In the genomic region with DNA sequence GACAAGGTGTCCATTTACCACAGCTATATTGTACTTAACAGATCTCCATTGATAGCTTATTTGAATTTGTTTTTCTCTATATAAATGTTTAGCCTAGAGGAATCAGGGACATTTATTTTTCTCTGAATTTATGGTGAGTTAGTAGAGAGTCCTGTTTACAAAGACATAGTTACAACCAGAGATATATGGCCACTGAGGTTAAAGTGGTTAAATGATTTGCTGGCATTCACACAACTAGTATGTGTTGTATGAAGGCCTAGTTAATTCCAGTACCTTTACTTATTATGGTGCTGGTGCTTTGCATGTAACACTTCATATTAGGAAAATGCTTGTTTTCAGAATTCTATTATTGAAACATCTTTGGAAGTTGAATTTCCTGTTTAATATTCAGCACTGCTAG, we compare ENCODE assay signal across 4 cellular contexts. TPM values are rescaled to one million over a fixed set of nuclear protein-coding genes. Genes with fewer than 3 reads are reported as not detected.
DNase-seq lines count a peak whose midpoint lies in the region; ATAC-seq and TF ChIP-seq lines count a peak whose summit lies in the region.
"Not testable (repeated sequence)": the region's sequence is repeated elsewhere in the genome, so short reads cannot be mapped to it uniquely, and the experiment has no call there.

No MANE protein-coding gene starts in this region.

- not testable (repeated sequence) for TF ChIP-seq CTCF in PC-3 (conservative IDR thresholded peaks at IDR 0.05; ENCODE audit: low read depth, low read length)

- not testable (repeated sequence) for H2AFZ ChIP-seq in PC-3 (ENCODE audit: low read length)

- not testable (repeated sequence) for H3K4me1 Mint-ChIP-seq in activated T-cell treated with anti-CD3 and anti-CD28 coated beads, Interleukin-2, amount 50 U/mL, for 72 hours (ENCODE audit: low read depth); activated T-helper 17 cell treated with anti-CD3 and anti-CD28 coated beads, Interleukin-2, amount 50 U/mL, for 72 hours; stimulated activated effector memory CD8-positive, alpha-beta T cell treated with anti-CD3 and anti-CD28 coated beads, Interleukin-12 subunit alpha, Interleukin-12 subunit beta, amount 100 ng/mL, for 72 hours

- H3K9me3 Mint-ChIP-seq in activated T-cell treated with anti-CD3 and anti-CD28 coated beads, Interleukin-2, amount 50 U/mL, for 72 hours; activated T-helper 17 cell treated with anti-CD3 and anti-CD28 coated beads, Interleukin-2, amount 50 U/mL, for 72 hours; stimulated activated effector memory CD8-positive, alpha-beta T cell treated with anti-CD3 and anti-CD28 coated beads, Interleukin-12 subunit alpha, Interleukin-12 subunit beta, amount 100 ng/mL, for 72 hours: not testable (repeated sequence)

- H3K4me1 ChIP-seq in PC-3 (ENCODE audit: insufficient read depth, low read length) = not testable (repeated sequence)

- not testable (repeated sequence) for H3K27me3 Mint-ChIP-seq in activated T-cell treated with anti-CD3 and anti-CD28 coated beads, Interleukin-2, amount 50 U/mL, for 72 hours (ENCODE audit: low read depth); activated T-helper 17 cell treated with anti-CD3 and anti-CD28 coated beads, Interleukin-2, amount 50 U/mL, for 72 hours

- not testable (repeated sequence) for BruUV-seq in PC-3 (replicated peaks; lab: Mats Ljungman, UMichigan)

- H3K79me2 ChIP-seq in PC-3 (ENCODE audit: low read length) = not testable (repeated sequence)

- not testable (repeated sequence) for H3K4me2 ChIP-seq in PC-3 (ENCODE audit: low read length)

- not testable (repeated sequence) for H3K4me3 ChIP-seq in PC-3 (ENCODE audit: low read length)

- H3K9ac ChIP-seq in PC-3 (ENCODE audit: low read length) = not testable (repeated sequence)

- H3K9me2 ChIP-seq in PC-3 (replicated peaks; ENCODE audit: low read length) = not testable (repeated sequence)

- H3K27ac Mint-ChIP-seq in activated T-cell treated with anti-CD3 and anti-CD28 coated beads, Interleukin-2, amount 50 U/mL, for 72 hours; activated T-helper 17 cell treated with anti-CD3 and anti-CD28 coated beads, Interleukin-2, amount 50 U/mL, for 72 hours; stimulated activated effector memory CD8-positive, alpha-beta T cell treated with anti-CD3 and anti-CD28 coated beads, Interleukin-12 subunit alpha, Interleukin-12 subunit beta, amount 100 ng/mL, for 72 hours: not testable (repeated sequence)

- ATAC-seq in PC-3 = peak; percentile 8; the same call in 1 of the 2 replicates
- peak; percentile 55 to 60 for ATAC-seq in activated T-cell treated with anti-CD3 and anti-CD28 coated beads, Interleukin-2, amount 50 U/mL, for 72 hours (replicated peaks in 1 of 2)
- ATAC-seq in activated T-helper 17 cell treated with anti-CD3 and anti-CD28 coated beads, Interleukin-2, amount 50 U/mL, for 72 hours (replicated peaks) = peak; percentile 49
- peak; percentile 70 for ATAC-seq in stimulated activated effector memory CD8-positive, alpha-beta T cell treated with anti-CD3 and anti-CD28 coated beads, Interleukin-12 subunit alpha, Interleukin-12 subunit beta, amount 100 ng/mL, for 72 hours

- H3F3A ChIP-seq in PC-3 (ENCODE audit: low read length, unreplicated experiment) = not testable (repeated sequence)

- not testable (repeated sequence) for H3K9me3 ChIP-seq in PC-3 (ENCODE audit: low read length)

- H3K36me3 ChIP-seq in PC-3 (ENCODE audit: low read depth, low read length) = not testable (repeated sequence)

- not testable (repeated sequence) for H4K20me1 ChIP-seq in PC-3 (ENCODE audit: low read length)

- DNase-seq in PC-3; activated T-cell treated with anti-CD3 and anti-CD28 coated beads, Interleukin-2, amount 50 U/mL, for 72 hours; stimulated activated effector memory CD8-positive, alpha-beta T cell treated with anti-CD3 and anti-CD28 coated beads, Interleukin-12 subunit alpha, Interleukin-12 subunit beta, amount 100 ng/mL, for 72 hours (ENCODE audit: low spot score in 2 of 2): not testable (repeated sequence)

- CTCF ChIA-PET in PC-3 (lab: Charles Lee) = not testable (repeated sequence)

- H3K36me3 Mint-ChIP-seq in activated T-cell treated with anti-CD3 and anti-CD28 coated beads, Interleukin-2, amount 50 U/mL, for 72 hours (ENCODE audit: insufficient read depth in 2 of 2); activated T-helper 17 cell treated with anti-CD3 and anti-CD28 coated beads, Interleukin-2, amount 50 U/mL, for 72 hours (ENCODE audit: low read depth); stimulated activated effector memory CD8-positive, alpha-beta T cell treated with anti-CD3 and anti-CD28 coated beads, Interleukin-12 subunit alpha, Interleukin-12 subunit beta, amount 100 ng/mL, for 72 hours: not testable (repeated sequence)

- POLR2A ChIA-PET in PC-3 (lab: Charles Lee; ENCODE audit: unreplicated experiment) = not testable (repeated sequence)

- intact Hi-C loops in PC-3 (cut with micrococcal nuclease) = not testable (repeated sequence)

- not testable (repeated sequence) for H3K4me3 Mint-ChIP-seq in activated T-cell treated with anti-CD3 and anti-CD28 coated beads, Interleukin-2, amount 50 U/mL, for 72 hours; activated T-helper 17 cell treated with anti-CD3 and anti-CD28 coated beads, Interleukin-2, amount 50 U/mL, for 72 hours; stimulated activated effector memory CD8-positive, alpha-beta T cell treated with anti-CD3 and anti-CD28 coated beads, Interleukin-12 subunit alpha, Interleukin-12 subunit beta, amount 100 ng/mL, for 72 hours

- H3K27ac ChIP-seq in PC-3 (ENCODE audit: low read length) = not testable (repeated sequence)

- not testable (repeated sequence) for H3K27me3 ChIP-seq in PC-3 (ENCODE audit: low read length)

RNA-seq across cellular contexts. Expression of gene PDE4DIP, which starts 6.6 kb away (rescaled TPM):
- total RNA-seq in PC-3 (2014; rRNA removed) = 20.1 and 28.9 TPM in 2 replicates
- total RNA-seq in activated T-cell treated with anti-CD3 and anti-CD28 coated beads, Interleukin-2, amount 50 U/mL, for 72 hours = 10 to 100 TPM; 55.7 to 63.8 TPM
- 10 to 100 TPM; 47.2 to 66.0 TPM for total RNA-seq in activated T-helper 17 cell treated with anti-CD3 and anti-CD28 coated beads, Interleukin-2, amount 50 U/mL, for 72 hours

Comparison
In these comparisons a context has a peak if more than half of its experiments do, and no peak if none do; other contexts are left out.
1. ATAC-seq: peak in every context shown above with its lines; median percentile 70 in stimulated activated effector memory CD8-positive, alpha-beta T cell treated with anti-CD3 and anti-CD28 coated beads, Interleukin-12 subunit alpha, Interleukin-12 subunit beta, amount 100 ng/mL, for 72 hours; 58 in activated T-cell treated with anti-CD3 and anti-CD28 coated beads, Interleukin-2, amount 50 U/mL, for 72 hours; 49 in activated T-helper 17 cell treated with anti-CD3 and anti-CD28 coated beads, Interleukin-2, amount 50 U/mL, for 72 hours; 8 in PC-3.